1 cellular context compared by ENCODE assay signal in the genomic region with DNA sequence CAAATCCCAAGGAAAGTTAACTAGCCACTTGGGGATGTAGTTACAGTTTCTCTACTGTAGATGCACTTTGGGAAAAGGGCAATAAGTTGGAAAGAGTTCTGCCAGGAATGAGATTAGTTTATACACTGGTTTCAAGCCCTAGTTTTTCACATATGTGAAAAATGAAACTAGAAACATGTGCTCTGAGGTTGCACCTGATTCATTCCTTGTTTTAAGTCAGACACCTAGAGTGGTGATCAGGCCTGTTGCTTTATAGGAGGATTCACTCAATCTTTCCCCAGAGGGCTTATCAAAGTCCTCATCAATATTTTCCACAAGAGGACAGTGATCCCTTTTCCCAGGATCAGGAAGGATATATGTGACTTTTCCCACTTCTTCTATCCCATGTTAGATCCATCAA.
TF ChIP-seq lines count a peak whose summit lies in the region.

No MANE protein-coding gene starts in this region.

TF ChIP-seq in HepG2, 621 proteins besides CTCF, POLR2A, EP300 and RAD21 (continued from another document):
- TF ChIP-seq, protein P1, sequence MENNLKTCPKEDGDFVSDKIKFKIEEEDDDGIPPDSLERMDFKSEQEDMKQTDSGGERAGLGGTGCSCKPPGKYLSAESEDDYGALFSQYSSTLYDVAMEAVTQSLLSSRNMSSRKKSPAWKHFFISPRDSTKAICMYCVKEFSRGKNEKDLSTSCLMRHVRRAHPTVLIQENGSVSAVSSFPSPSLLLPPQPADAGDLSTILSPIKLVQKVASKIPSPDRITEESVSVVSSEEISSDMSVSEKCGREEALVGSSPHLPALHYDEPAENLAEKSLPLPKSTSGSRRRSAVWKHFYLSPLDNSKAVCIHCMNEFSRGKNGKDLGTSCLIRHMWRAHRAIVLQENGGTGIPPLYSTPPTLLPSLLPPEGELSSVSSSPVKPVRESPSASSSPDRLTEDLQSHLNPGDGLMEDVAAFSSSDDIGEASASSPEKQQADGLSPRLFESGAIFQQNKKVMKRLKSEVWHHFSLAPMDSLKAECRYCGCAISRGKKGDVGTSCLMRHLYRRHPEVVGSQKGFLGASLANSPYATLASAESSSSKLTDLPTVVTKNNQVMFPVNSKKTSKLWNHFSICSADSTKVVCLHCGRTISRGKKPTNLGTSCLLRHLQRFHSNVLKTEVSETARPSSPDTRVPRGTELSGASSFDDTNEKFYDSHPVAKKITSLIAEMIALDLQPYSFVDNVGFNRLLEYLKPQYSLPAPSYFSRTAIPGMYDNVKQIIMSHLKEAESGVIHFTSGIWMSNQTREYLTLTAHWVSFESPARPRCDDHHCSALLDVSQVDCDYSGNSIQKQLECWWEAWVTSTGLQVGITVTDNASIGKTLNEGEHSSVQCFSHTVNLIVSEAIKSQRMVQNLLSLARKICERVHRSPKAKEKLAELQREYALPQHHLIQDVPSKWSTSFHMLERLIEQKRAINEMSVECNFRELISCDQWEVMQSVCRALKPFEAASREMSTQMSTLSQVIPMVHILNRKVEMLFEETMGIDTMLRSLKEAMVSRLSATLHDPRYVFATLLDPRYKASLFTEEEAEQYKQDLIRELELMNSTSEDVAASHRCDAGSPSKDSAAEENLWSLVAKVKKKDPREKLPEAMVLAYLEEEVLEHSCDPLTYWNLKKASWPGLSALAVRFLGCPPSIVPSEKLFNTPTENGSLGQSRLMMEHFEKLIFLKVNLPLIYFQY (CRISPR knock-in tag; IDR thresholded peaks at IDR 0.05; ENCODE audit: borderline replicate concordance): no peak
